ENCODE assay signal across 24 cellular contexts in the genomic region with DNA sequence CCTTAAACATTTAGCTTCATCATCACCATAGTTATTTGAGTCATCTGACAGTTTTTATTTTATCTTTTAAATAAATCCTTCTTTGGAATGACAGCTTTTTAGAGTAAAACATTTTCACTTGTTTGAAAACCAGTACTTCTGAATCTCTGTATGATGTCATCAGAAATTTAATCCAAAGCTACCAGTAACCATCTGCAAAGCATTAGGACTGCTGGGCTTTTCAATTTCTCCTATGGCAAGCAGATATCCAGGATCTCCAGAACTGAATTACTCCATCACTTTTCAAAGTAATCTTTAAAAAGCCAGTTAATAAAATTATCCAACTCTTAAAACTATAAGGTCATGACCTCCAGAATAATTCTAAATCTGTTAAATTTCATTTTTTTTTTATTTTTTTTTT. TPM values are rescaled to one million over a fixed set of nuclear protein-coding genes. Genes with fewer than 3 reads are reported as not detected.
"Had no signal": no experiment of that assay in that cellular context is flagged by ENCODE, and none has a peak within 500 bp of the region (broad histone marks: within the 10 kb centered on the region; RNA-seq: fewer than 3 reads in every experiment).

No MANE protein-coding gene starts in this region.

- H3K4me1 ChIP-seq: colonic mucosa had no signal

- DNase-seq: activated CD4-positive, alpha-beta T cell treated with anti-CD3 and anti-CD28 coated beads, Interleukin-2, amount 50 U/mL, for 1 hour; activated naive CD4-positive, alpha-beta T cell treated with anti-CD3 and anti-CD28 coated beads, Interleukin-2, amount 10 ng/mL, durations not matched to agents 7 days and 5 days; caudate nucleus; colonic mucosa; gastrocnemius medialis; heart left ventricle; immature natural killer cell; mesendoderm; nucleus accumbens; small intestine; stimulated activated CD4-positive, alpha-beta T cell treated with anti-CD3 and anti-CD28 coated beads, Interleukin-4, amount 100 ng/mL, for 4 hours; stimulated activated CD8-positive, alpha-beta memory T cell treated with anti-CD3 and anti-CD28 coated beads, Interleukin-4, amount 100 ng/mL, for 48 hours; stimulated activated naive CD8-positive, alpha-beta T cell treated with anti-CD3 and anti-CD28 coated beads, Interleukin-15, Interleukin-2, amounts not matched to agents 100 U/mL and 50 U/mL, for 24 hours; T-helper 1 cell; T1000; upper lobe of right lung had no signal

- H3K9me3 Mint-ChIP-seq: activated naive CD4-positive, alpha-beta T cell treated with anti-CD3 and anti-CD28 coated beads, Interleukin-2, amount 10 ng/mL, durations not matched to agents 7 days and 5 days; immature natural killer cell; natural killer cell treated with Interleukin-12 subunit alpha and Interleukin-12 subunit beta and Interleukin-15 and Interleukin-18, amount 100 ng/mL, for 72 hours had no signal

- H3K27me3 Mint-ChIP-seq: activated naive CD4-positive, alpha-beta T cell treated with anti-CD3 and anti-CD28 coated beads, Interleukin-2, amount 10 ng/mL, durations not matched to agents 7 days and 5 days; natural killer cell treated with Interleukin-12 subunit alpha and Interleukin-12 subunit beta and Interleukin-15 and Interleukin-18, amount 100 ng/mL, for 72 hours had no signal

- H3K4me3 ChIP-seq: colonic mucosa, gastrocnemius medialis, heart left ventricle, right atrium auricular region, upper lobe of right lung had no signal

- H3K27ac ChIP-seq: colonic mucosa, gastrocnemius medialis, heart left ventricle, right atrium auricular region, upper lobe of right lung had no signal

- H3K27me3 ChIP-seq: colonic mucosa, gastrocnemius medialis, heart left ventricle, right atrium auricular region, upper lobe of right lung had no signal

- ATAC-seq: activated CD4-positive, CD25-positive, alpha-beta regulatory T cell treated with anti-CD3 and anti-CD28 coated beads, Interleukin-2, amount 50 U/mL, for 24 hours; esophagus mucosa; gastrocnemius medialis; heart left ventricle; natural killer cell treated with Interleukin-12 subunit alpha and Interleukin-12 subunit beta and Interleukin-15 and Interleukin-18, amount 100 ng/mL, for 72 hours; stimulated activated naive CD8-positive, alpha-beta T cell treated with anti-CD3 and anti-CD28 coated beads, Interleukin-15, Interleukin-2, amounts not matched to agents 100 U/mL and 50 U/mL, for 24 hours; upper lobe of right lung had no signal

- H3K9me3 ChIP-seq: colonic mucosa, gastrocnemius medialis, heart left ventricle, right atrium auricular region, upper lobe of right lung had no signal

- H3K27ac Mint-ChIP-seq: activated naive CD4-positive, alpha-beta T cell treated with anti-CD3 and anti-CD28 coated beads, Interleukin-2, amount 10 ng/mL, durations not matched to agents 7 days and 5 days; natural killer cell treated with Interleukin-12 subunit alpha and Interleukin-12 subunit beta and Interleukin-15 and Interleukin-18, amount 100 ng/mL, for 72 hours had no signal

- H3K4me3 Mint-ChIP-seq: activated naive CD4-positive, alpha-beta T cell treated with anti-CD3 and anti-CD28 coated beads, Interleukin-2, amount 10 ng/mL, durations not matched to agents 7 days and 5 days; immature natural killer cell; natural killer cell treated with Interleukin-12 subunit alpha and Interleukin-12 subunit beta and Interleukin-15 and Interleukin-18, amount 100 ng/mL, for 72 hours had no signal

- H3K36me3 ChIP-seq: colonic mucosa had no signal

RNA-seq across cellular contexts. Expression of gene CHCT1, which starts 51.5 kb away (rescaled TPM):
- total RNA-seq: activated CD8-positive, alpha-beta memory T cell treated with anti-CD3 and anti-CD28 coated beads for 36 hours; colonic mucosa; esophagus mucosa; gastrocnemius medialis; lower leg skin; natural killer cell treated with Interleukin-12 subunit alpha and Interleukin-12 subunit beta and Interleukin-15 and Interleukin-18, amount 100 ng/mL, for 72 hours; posterior vena cava; right atrium auricular region; temporal lobe; upper lobe of right lung had no signal
- polyA plus RNA-seq: heart left ventricle, immature natural killer cell had no signal
